ENCODE assay signal across 11 cellular contexts in the genomic region with DNA sequence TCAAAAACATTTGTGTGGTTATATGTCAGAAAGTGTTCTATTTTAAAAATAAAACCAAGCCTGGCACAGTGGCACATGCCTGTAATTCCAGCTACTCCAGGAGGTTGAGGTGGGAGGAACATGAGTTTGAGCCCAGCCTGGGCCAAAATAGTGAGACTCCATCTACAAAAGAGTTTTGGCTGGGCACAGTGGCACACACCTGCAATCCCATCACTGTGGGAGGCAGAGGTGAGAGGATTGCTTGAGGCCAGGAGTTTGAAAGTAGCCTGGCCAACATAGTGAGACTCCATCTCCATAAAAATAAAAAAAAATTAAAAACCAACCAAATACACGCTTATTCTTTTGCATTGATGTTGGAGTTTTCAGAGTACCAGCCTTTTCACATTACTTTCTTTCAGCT. TPM values are rescaled to one million over a fixed set of nuclear protein-coding genes. Genes with fewer than 3 reads are reported as not detected.
DNase-seq lines count a peak whose midpoint lies in the region; ATAC-seq and TF ChIP-seq lines count a peak whose summit lies in the region.
"Had no signal": no experiment of that assay in that cellular context is flagged by ENCODE, and none has a peak within 500 bp of the region (broad histone marks: within the 10 kb centered on the region; RNA-seq: fewer than 3 reads in every experiment).

No MANE protein-coding gene starts in this region.

- intact Hi-C loops in OCI-LY7 (cut with micrococcal nuclease; ENCODE audit: unreplicated experiment) (loop anchor here (5.0 kb wide), 1 partner anchor 534 kb away; no protein-coding TSS in a partner anchor), tibial artery (cut with DNase I; ENCODE audit: low total_unique reads) (loop anchor here (5.0 kb wide), 1 partner anchor 449 kb away; no protein-coding TSS in a partner anchor)

- CTCF ChIA-PET in activated naive CD4-positive, alpha-beta T cell treated with anti-CD3 and anti-CD28 coated beads, Interleukin-2, amount 10 ng/mL, durations not matched to agents 7 days and 5 days (lab: Charles Lee): interaction anchor here (1.7 to 2.5 kb wide), 2 partner anchors 73 to 451 kb away, joined by 4 to 31 read pairs; no protein-coding TSS in a partner anchor
- CTCF ChIA-PET in OCI-LY7 (lab: Charles Lee; ENCODE audit: unreplicated experiment): interaction anchor here (1.0 kb wide), 1 partner anchor 58 kb away, joined by 3 read pairs; no protein-coding TSS in a partner anchor

- H3K9me3 Mint-ChIP-seq in activated naive CD4-positive, alpha-beta T cell treated with anti-CD3 and anti-CD28 coated beads, Interleukin-2, amount 10 ng/mL, durations not matched to agents 7 days and 5 days: no peaks in the 10 kb centered on the region
- no peaks in the 10 kb centered on the region for H3K9me3 Mint-ChIP-seq in effector memory CD8-positive, alpha-beta T cell

- peaks cover 17% of the 10 kb centered on the region for H3K36me3 ChIP-seq in OCI-LY7 (ENCODE audit: insufficient read depth, low read length)
- no peaks in the 10 kb centered on the region for H3K36me3 ChIP-seq in tibial artery

- peaks cover 73% of the 10 kb centered on the region for H3K4me1 Mint-ChIP-seq in activated naive CD4-positive, alpha-beta T cell treated with anti-CD3 and anti-CD28 coated beads, Interleukin-2, amount 10 ng/mL, durations not matched to agents 7 days and 5 days
- peaks cover 44 to 77% of the 10 kb centered on the region in 2 donors for H3K4me1 Mint-ChIP-seq in effector memory CD8-positive, alpha-beta T cell (ENCODE audit: low read depth in 2 of 2)

- peaks cover 10% of the 10 kb centered on the region for H3K36me3 Mint-ChIP-seq in activated naive CD4-positive, alpha-beta T cell treated with anti-CD3 and anti-CD28 coated beads, Interleukin-2, amount 10 ng/mL, durations not matched to agents 7 days and 5 days
- H3K36me3 Mint-ChIP-seq in effector memory CD8-positive, alpha-beta T cell (ENCODE audit: insufficient read depth): peaks cover 23% of the 10 kb centered on the region

- H3K27ac Mint-ChIP-seq in activated naive CD4-positive, alpha-beta T cell treated with anti-CD3 and anti-CD28 coated beads, Interleukin-2, amount 10 ng/mL, durations not matched to agents 7 days and 5 days: peak overlapping the region; percentile 63
- H3K27ac Mint-ChIP-seq in effector memory CD8-positive, alpha-beta T cell: peak overlapping the region; percentile 70 to 82

- no peak for ATAC-seq in effector memory CD8-positive, alpha-beta T cell (replicated peaks)
- ATAC-seq in GM21367 (IDR thresholded peaks at IDR 0.05; ENCODE audit: unreplicated experiment): no peak

- no peak for DNase-seq in activated naive CD4-positive, alpha-beta T cell treated with anti-CD3 and anti-CD28 coated beads, Interleukin-2, amount 10 ng/mL, durations not matched to agents 7 days and 5 days
- no peak for DNase-seq in activated naive CD4-positive, alpha-beta T cell treated with anti-CD3 and anti-CD28 coated beads, Interleukin-2, amount 50 U/mL, for 16 hours
- DNase-seq in OCI-LY7 (ENCODE audit: low spot score) (no peak), tibial artery (no peak), SIG-M5 (lab: John Stamatoyannopoulos, UW) (no peak), GOT3 (lab: John Stamatoyannopoulos, UW) (no peak)
- no peak for DNase-seq in effector memory CD8-positive, alpha-beta T cell
- DNase-seq: activated T-cell treated with anti-CD3 and anti-CD28 coated beads, Interleukin-2, amount 50 U/mL, for 1 hour; dorsolateral prefrontal cortex; SK-N-SH had no signal

- no peaks in the 10 kb centered on the region for H3K9me2 ChIP-seq in OCI-LY7 (ENCODE audit: insufficient read depth, low read length)
- H3K9me2 ChIP-seq: SK-N-SH had no signal

- H3K4me3 ChIP-seq in OCI-LY7 (ENCODE audit: low read depth, low read length, poor library complexity, severe bottlenecking) (no peak overlapping the region), tibial artery (no peak overlapping the region)
- H3K4me3 ChIP-seq: dorsolateral prefrontal cortex had no signal

- H3K27ac ChIP-seq in OCI-LY7 (ENCODE audit: low read depth, low read length, poor library complexity, severe bottlenecking) (peak overlapping the region; percentile 0), tibial artery (peak overlapping the region; percentile 22 to 31)

- no peak overlapping the region for H3K4me3 Mint-ChIP-seq in activated naive CD4-positive, alpha-beta T cell treated with anti-CD3 and anti-CD28 coated beads, Interleukin-2, amount 10 ng/mL, durations not matched to agents 7 days and 5 days
- H3K4me3 Mint-ChIP-seq in effector memory CD8-positive, alpha-beta T cell: peak overlapping the region in 1 of 2 donors; percentile 31

- H4K20me1 ChIP-seq in OCI-LY7 (ENCODE audit: insufficient read depth, low read length): 0 out of 2 replicates have a peak, but pooled peaks cover 3% of the 10 kb centered on the region

- peak overlapping the region; percentile 68 for H3K4me2 ChIP-seq in OCI-LY7 (ENCODE audit: low read length)
- H3K4me2 ChIP-seq: SK-N-SH had no signal

- no TSS peak for BruUV-seq in OCI-LY7 (replicated peaks; lab: Mats Ljungman, UMichigan)

- H3K27me3 ChIP-seq in tibial artery: no peaks in the 10 kb centered on the region
- H3K27me3 ChIP-seq: dorsolateral prefrontal cortex had no signal

- no peak overlapping the region for H2AFZ ChIP-seq in OCI-LY7 (ENCODE audit: low read length)

- H3K27me3 Mint-ChIP-seq in activated naive CD4-positive, alpha-beta T cell treated with anti-CD3 and anti-CD28 coated beads, Interleukin-2, amount 10 ng/mL, durations not matched to agents 7 days and 5 days: no peaks in the 10 kb centered on the region
- no peaks in the 10 kb centered on the region for H3K27me3 Mint-ChIP-seq in effector memory CD8-positive, alpha-beta T cell

- H3K79me2 ChIP-seq in OCI-LY7 (ENCODE audit: insufficient read depth, low read depth, low read length): peaks cover 100% of the 10 kb centered on the region

- POLR2A ChIA-PET in OCI-LY7 (lab: Charles Lee): interaction anchor here (0.6 to 0.8 kb wide), 3 partner anchors 49 to 330 kb away, joined by 3 to 4 read pairs (median 3); no protein-coding TSS in a partner anchor

- peaks cover 66% of the 10 kb centered on the region for H3K4me1 ChIP-seq in OCI-LY7 (ENCODE audit: insufficient read depth, low read length, poor library complexity, severe bottlenecking)
- H3K4me1 ChIP-seq in tibial artery: peaks cover 0 to 90% (median 44%) of the 10 kb centered on the region in 4 donors

- H3K9me3 ChIP-seq in OCI-LY7 (ENCODE audit: low read length) (0 out of 2 replicates have a peak, but pooled peaks cover 5% of the 10 kb centered on the region), tibial artery (no peaks in the 10 kb centered on the region)
- H3K9me3 ChIP-seq: SK-N-SH had no signal

- TF ChIP-seq CTCF in OCI-LY7 (conservative IDR thresholded peaks at IDR 0.05; ENCODE audit: low read length): no peak
- TF ChIP-seq CTCF in tibial artery (IDR thresholded peaks at IDR 0.05): no peak

RNA-seq across cellular contexts. Expression of gene ANKRD12, which starts 9.6 kb away (rescaled TPM):
- total RNA-seq in OCI-LY7 (2014; rRNA removed; shearing (Covaris generic)): 65.9 and 74.5 TPM in 2 replicates
- 66.5 and 67.0 TPM in 2 replicates for total RNA-seq in OCI-LY7 (2022)

RNA-seq across cellular contexts. Expression of gene NDUFV2, which starts 43.7 kb away (rescaled TPM):
- total RNA-seq in OCI-LY7 (2014; rRNA removed; shearing (Covaris generic)): 145 and 185 TPM in 2 replicates
- 201 and 213 TPM in 2 replicates for total RNA-seq in OCI-LY7 (2022)
